In the genomic region with DNA sequence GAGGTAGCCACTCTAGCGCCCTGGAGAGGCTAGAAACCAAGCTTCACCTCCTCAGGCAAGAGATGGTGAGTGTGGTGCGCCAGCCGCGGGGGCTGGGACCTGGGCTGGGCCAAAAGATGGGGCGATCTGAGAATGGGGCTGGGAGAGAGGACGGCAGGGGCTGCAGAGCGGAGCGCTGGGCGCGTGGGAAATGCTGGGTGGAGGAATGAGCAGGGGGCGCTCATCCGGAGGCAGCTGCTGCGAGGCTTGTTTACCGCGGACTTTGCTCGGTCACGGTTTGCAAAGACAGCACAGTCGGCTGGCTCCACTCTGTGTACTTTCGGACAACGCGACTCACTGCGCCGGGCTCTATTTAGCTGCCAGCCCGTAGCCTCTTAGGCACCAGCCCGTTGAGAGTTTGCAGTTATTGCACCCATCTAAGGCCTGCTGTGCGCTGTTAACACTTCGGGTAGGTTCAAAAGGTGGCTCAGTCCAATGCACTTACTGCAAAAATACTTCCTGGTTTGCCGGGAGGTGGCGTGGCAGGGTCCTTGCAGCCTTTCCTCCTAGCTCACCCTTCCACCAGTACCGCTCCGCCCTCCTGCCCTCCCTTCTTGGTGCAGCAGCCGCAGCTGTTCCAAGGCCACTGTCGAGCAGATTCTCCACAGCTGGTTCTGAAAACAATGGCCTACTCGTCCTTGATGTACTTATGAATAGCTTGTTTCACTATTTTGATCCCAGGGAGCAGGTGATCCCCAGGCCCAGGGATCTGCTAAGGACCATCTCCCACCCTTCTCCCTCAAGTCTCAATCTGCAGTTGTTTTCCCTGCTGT, we compare ENCODE assay signal across 8 cellular contexts. TPM values are rescaled to one million over a fixed set of nuclear protein-coding genes. Genes with fewer than 3 reads are reported as not detected.
DNase-seq lines count a peak whose midpoint lies in the region; ATAC-seq and TF ChIP-seq lines count a peak whose summit lies in the region.

No MANE protein-coding gene starts in this region.

- TF ChIP-seq CTCF in GM10248 (IDR thresholded peaks at IDR 0.05; ENCODE audit: control extremely low read depth, extremely low read depth, low read depth, missing control alignments) (peak; percentile 52), HCT116 (IDR thresholded peaks at IDR 0.05 in 2 of 3, conservative IDR thresholded peaks at IDR 0.05 in 1 of 3; ENCODE audit: borderline replicate concordance in 1 of 3, insufficient read depth in 1 of 3, low read depth in 2 of 3, low read length in 2 of 3) (peak; percentile 23 to 45 (median 28); a peak in 4 of 6 replicates), type B pancreatic cell (conservative IDR thresholded peaks at IDR 0.05) (peak; percentile 65)

- no CpG with 5 or more reads among the region's 34 CpGs for WGBS in mesendoderm (ENCODE audit: extremely low coverage, insufficient coverage, low lambda C conversion rate)

- no peaks in the 10 kb centered on the region for H3K9me3 ChIP-seq in HCT116 (ENCODE audit: control insufficient read depth in 1 of 2, insufficient read depth in 1 of 2, low read depth in 1 of 2, low read length in 2 of 2)

- H3K9me3 Mint-ChIP-seq in type B pancreatic cell, result no peaks in the 10 kb centered on the region

- RAD21 ChIA-PET in HCT116 (lab: Charles Lee; ENCODE audit: low non-redundant PET in 1 of 2, low total read pairs in 2 of 2, uncharacterized antibody in 2 of 2, unreplicated experiment in 2 of 2), result interaction anchor here in 1 of 2 experiments (1.4 to 1.6 kb wide), 2 partner anchors 9 to 109 kb away, joined by 3 to 4 read pairs; no protein-coding TSS in a partner anchor

- H3K36me3 Mint-ChIP-seq in type B pancreatic cell, result peaks cover 8% of the 10 kb centered on the region

- H3K27me3 ChIP-seq in HCT116 (ENCODE audit: insufficient read depth, low read length) (no peaks in the 10 kb centered on the region), mesendoderm (ENCODE audit: insufficient read depth, low read length, poor library complexity) (no peaks in the 10 kb centered on the region)

- H3K9me2 ChIP-seq in HCT116 (ENCODE audit: insufficient read depth), result no peaks in the 10 kb centered on the region

- peak overlapping the region; percentile 86 for H3K56ac ChIP-seq in mesendoderm (ENCODE audit: low read length)

- H3K4me3 ChIP-seq in HCT116 (replicated peaks in 1 of 2; ENCODE audit: low read depth in 1 of 2, low read length in 2 of 2), result peak overlapping the region; percentile 75 to 82
- H3K4me3 ChIP-seq in mesendoderm (ENCODE audit: low read length), result peak overlapping the region; percentile 5

- H2BK120ac ChIP-seq in mesendoderm (ENCODE audit: low read depth, low read length), result no peak overlapping the region

- no peaks in the 10 kb centered on the region for H4K20me1 ChIP-seq in HCT116 (ENCODE audit: insufficient read depth)

- intact Hi-C loops in HCT116 (cut with micrococcal nuclease), result loop anchor here (2.0 to 5.0 kb wide), 2 partner anchors 39 to 106 kb away; no protein-coding TSS in a partner anchor

- H3K36me3 ChIP-seq in HCT116 (ENCODE audit: control insufficient read depth in 1 of 2, insufficient read depth in 2 of 2, low read length in 2 of 2), result no peaks in the 10 kb centered on the region
- H3K36me3 ChIP-seq in mesendoderm (ENCODE audit: control insufficient read depth, insufficient read depth, low read length), result no peaks in the 10 kb centered on the region

- no peak overlapping the region for H3K23ac ChIP-seq in mesendoderm (ENCODE audit: low read length)

- H3K18ac ChIP-seq in mesendoderm (ENCODE audit: low read length), result no peak overlapping the region

- H4K8ac ChIP-seq in mesendoderm (ENCODE audit: low read depth, low read length), result no peak overlapping the region

- no peak overlapping the region for H2AK5ac ChIP-seq in mesendoderm (ENCODE audit: low read length)

- H2AFZ ChIP-seq in HCT116 (ENCODE audit: low read depth, low read length, poor library complexity, severe bottlenecking), result peak overlapping the region; percentile 97

- BruUV-seq in HCT116 (replicated peaks; lab: Mats Ljungman, UMichigan), result TSS peak; percentile 91

- CTCF ChIA-PET in GM10248 (lab: Yijun Ruan, JAX), result interaction anchor here (0.8 to 2.7 kb wide), 19 partner anchors 9 to 312 kb away, joined by 3 to 13 read pairs (median 4); no protein-coding TSS in a partner anchor
- CTCF ChIA-PET in HCT116 (lab: Charles Lee), result interaction anchor here (1.0 to 2.5 kb wide), 5 partner anchors 38 to 108 kb away, joined by 3 to 10 read pairs (median 6); no protein-coding TSS in a partner anchor

- H3K4me3 Mint-ChIP-seq in type B pancreatic cell, result peak overlapping the region; percentile 96

- peaks cover 7% of the 10 kb centered on the region for H3K4me1 Mint-ChIP-seq in type B pancreatic cell (ENCODE audit: unreplicated experiment)

- ATAC-seq in HCT116, result peak; percentile 90

- H3K9ac ChIP-seq in HCT116 (ENCODE audit: low read length) (peak overlapping the region; percentile 58), mesendoderm (ENCODE audit: low read length) (peak overlapping the region; percentile 33)

- no peaks in the 10 kb centered on the region for H3K27me3 Mint-ChIP-seq in type B pancreatic cell

- TF ChIP-seq RAD21 in HCT116 (IDR thresholded peaks at IDR 0.05; ENCODE audit: low read depth), result peak; percentile 56

- no peak for TF ChIP-seq POLR2A in HCT116 (IDR thresholded peaks at IDR 0.05; ENCODE audit: borderline replicate concordance, extremely low read depth, insufficient read depth, insufficient read length)
- no peak for TF ChIP-seq POLR2A in erythroblast (IDR thresholded peaks at IDR 0.05; ENCODE audit: low read length)

- DNase-seq in GM10248 (ENCODE audit: extremely low spot score), result peak; percentile 46
- DNase-seq in HCT116 (ENCODE audit: low read depth, low spot score), result peak; percentile 57
- DNase-seq in NAMALWA (ENCODE audit: low spot score), result peak; percentile 8
- peak; percentile 78 for DNase-seq in SK-N-DZ (ENCODE audit: low spot score)
- DNase-seq in erythroblast (lab: John Stamatoyannopoulos, UW), result peak; percentile 15 to 27
- peak; percentile 85 for DNase-seq in mesendoderm
- peak; percentile 78 for DNase-seq in type B pancreatic cell (ENCODE audit: extremely low spot score, unreplicated experiment)
- no peak for DNase-seq in stimulated activated CD8-positive, alpha-beta memory T cell treated with anti-CD3 and anti-CD28 coated beads, Interleukin-4, amount 100 ng/mL, for 48 hours

- no peaks in the 10 kb centered on the region for H3K79me1 ChIP-seq in mesendoderm (ENCODE audit: low read length)

- H3K79me2 ChIP-seq in HCT116 (ENCODE audit: insufficient read depth, low read length), result no peaks in the 10 kb centered on the region
- H3K79me2 ChIP-seq in mesendoderm (ENCODE audit: control insufficient read depth, insufficient read depth, low read length), result no peaks in the 10 kb centered on the region

- no peak overlapping the region for H4K5ac ChIP-seq in mesendoderm (ENCODE audit: low read length)

- H3K4me1 ChIP-seq in HCT116 (ENCODE audit: control insufficient read depth in 1 of 2, insufficient read depth in 2 of 2, low read length in 2 of 2), result peaks cover 0 to 22% of the 10 kb centered on the region in 2 experiments; a peak in 2 of 4 replicates
- H3K4me1 ChIP-seq in mesendoderm (ENCODE audit: control insufficient read depth, low read depth, low read length), result no peaks in the 10 kb centered on the region

- no peak overlapping the region for H2BK15ac ChIP-seq in mesendoderm (replicated peaks; ENCODE audit: low read depth)

- peak overlapping the region; percentile 89 for H3K27ac Mint-ChIP-seq in type B pancreatic cell

- no peak overlapping the region for H3K4ac ChIP-seq in mesendoderm (ENCODE audit: low read depth, low read length)

- POLR2A ChIA-PET in GM10248 (lab: Yijun Ruan, JAX) (no interaction called here), HCT116 (lab: Charles Lee) (interaction anchor here (1.0 to 3.4 kb wide), 11 partner anchors 9 to 52 kb away, joined by 3 to 21 read pairs (median 6); no protein-coding TSS in a partner anchor)

- H2BK5ac ChIP-seq in mesendoderm (ENCODE audit: low read length), result no peak overlapping the region

- H3K27ac ChIP-seq in HCT116 (ENCODE audit: low read depth, low read length) (peak overlapping the region; percentile 66), mesendoderm (ENCODE audit: low read depth, low read length) (no peak overlapping the region)

- peak overlapping the region; percentile 100 for H3K4me2 ChIP-seq in HCT116 (ENCODE audit: low read length)
- peak overlapping the region; percentile 51 for H3K4me2 ChIP-seq in mesendoderm (ENCODE audit: low read length)

TF ChIP-seq in HCT116, 20 proteins besides CTCF, POLR2A, EP300 and RAD21 (continues in another document):
- TF ChIP-seq, protein P1, sequence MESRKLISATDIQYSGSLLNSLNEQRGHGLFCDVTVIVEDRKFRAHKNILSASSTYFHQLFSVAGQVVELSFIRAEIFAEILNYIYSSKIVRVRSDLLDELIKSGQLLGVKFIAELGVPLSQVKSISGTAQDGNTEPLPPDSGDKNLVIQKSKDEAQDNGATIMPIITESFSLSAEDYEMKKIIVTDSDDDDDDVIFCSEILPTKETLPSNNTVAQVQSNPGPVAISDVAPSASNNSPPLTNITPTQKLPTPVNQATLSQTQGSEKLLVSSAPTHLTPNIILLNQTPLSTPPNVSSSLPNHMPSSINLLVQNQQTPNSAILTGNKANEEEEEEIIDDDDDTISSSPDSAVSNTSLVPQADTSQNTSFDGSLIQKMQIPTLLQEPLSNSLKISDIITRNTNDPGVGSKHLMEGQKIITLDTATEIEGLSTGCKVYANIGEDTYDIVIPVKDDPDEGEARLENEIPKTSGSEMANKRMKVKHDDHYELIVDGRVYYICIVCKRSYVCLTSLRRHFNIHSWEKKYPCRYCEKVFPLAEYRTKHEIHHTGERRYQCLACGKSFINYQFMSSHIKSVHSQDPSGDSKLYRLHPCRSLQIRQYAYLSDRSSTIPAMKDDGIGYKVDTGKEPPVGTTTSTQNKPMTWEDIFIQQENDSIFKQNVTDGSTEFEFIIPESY (IDR thresholded peaks at IDR 0.05; ENCODE audit: extremely low read depth, insufficient replicate concordance, low read length), result no peak
- no peak for TF ChIP-seq JUND (IDR thresholded peaks at IDR 0.05)
- TF ChIP-seq EGR1 (IDR thresholded peaks at IDR 0.05; ENCODE audit: low read depth), result no peak
- TF ChIP-seq ZFX (IDR thresholded peaks at IDR 0.05), result peak; percentile 44; the same call in 1 of the 2 replicates
- TF ChIP-seq SIN3A (IDR thresholded peaks at IDR 0.05; ENCODE audit: low read depth), result peak; percentile 50; the same call in 1 of the 2 replicates
- TF ChIP-seq EZH2 (IDR thresholded peaks at IDR 0.05), result no peak
- TF ChIP-seq CEBPB (IDR thresholded peaks at IDR 0.05; ENCODE audit: low read depth), result no peak
- TF ChIP-seq, protein P2, sequence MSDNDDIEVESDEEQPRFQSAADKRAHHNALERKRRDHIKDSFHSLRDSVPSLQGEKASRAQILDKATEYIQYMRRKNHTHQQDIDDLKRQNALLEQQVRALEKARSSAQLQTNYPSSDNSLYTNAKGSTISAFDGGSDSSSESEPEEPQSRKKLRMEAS (IDR thresholded peaks at IDR 0.05), result peak; percentile 67

RNA-seq across cellular contexts. Expression of a gene that starts 1.3 kb away (rescaled TPM):
- total RNA-seq in HCT116 (2021; ENCODE audit: unreplicated experiment) (13.3 TPM), type B pancreatic cell (ENCODE audit: low replicate concordance) (8.7 and 15.9 TPM in 2 replicates)
- 24.9 and 29.0 TPM in 2 replicates for polyA plus RNA-seq in HCT116 (2012)
- polyA plus RNA-seq in SK-N-DZ (2014; cell fraction: cytosol; rRNA removed), result 0.35 TPM in 1 of 2 replicates, not detected in the other
- polyA plus RNA-seq in SK-N-DZ (2014; cell fraction: nucleus; rRNA removed), result 0.31 and 0.91 TPM in 2 replicates
- polyA plus RNA-seq in mesendoderm (2013, experiment 1 of 2), result 0.22 TPM
- 0.24 TPM for polyA plus RNA-seq in mesendoderm (2013, experiment 2 of 2)
